9 cellular contexts compared by ENCODE assay signal in genomic region chr7:18357691-18358090, GRCh38.
DNase-seq lines count a peak whose midpoint lies in the region; ATAC-seq, FAIRE-seq and TF ChIP-seq lines count a peak whose summit lies in the region.
"Had no signal": no experiment of that assay in that cellular context is flagged by ENCODE, and none has a peak within 500 bp of the region (broad histone marks: within the 10 kb centered on the region; RNA-seq: fewer than 3 reads in every experiment).

No MANE protein-coding gene starts in this region.

- H3K4me2 ChIP-seq in DOHH2 (ENCODE audit: low read length): no peak overlapping the region
- no peak overlapping the region for H3K4me2 ChIP-seq in H9 (ENCODE audit: insufficient read depth, insufficient read length, low read length)
- H3K4me2 ChIP-seq in keratinocyte (ENCODE audit: control insufficient read depth, extremely low read depth, insufficient read depth, low read depth, low read length): no peak overlapping the region

- no peak for DNase-seq in H9
- DNase-seq in RPMI7951 (ENCODE audit: low read depth): peak; percentile 44
- no peak for DNase-seq in keratinocyte (ENCODE audit: low read depth, low spot score)
- no peak for DNase-seq in posterior vena cava (ENCODE audit: low spot score)
- no peak for DNase-seq in epidermal melanocyte (ENCODE audit: insufficient read length, low spot score)
- DNase-seq in NCI-H1417 treated with DMSO at 0.1 percent for 48 hours (lab: John Stamatoyannopoulos, UW): no peak
- no peak for DNase-seq in omental fat pad (ENCODE audit: low spot score)

- dilution Hi-C loops in keratinocyte (cut with MboI; ENCODE audit: extremely low pct_ligation_motif_present, low sequenced_read_pairs): no loop called here

- WGBS in H9 (ENCODE audit: extremely low coverage, insufficient read length, low lambda C conversion rate): no CpG with 5 or more reads among the region's 1 CpG

- H3K9me3 ChIP-seq in DOHH2 (ENCODE audit: control insufficient read depth, insufficient read depth, low read length) (no peaks in the 10 kb centered on the region), H9 (ENCODE audit: control insufficient read depth, low read depth, low read length) (no peaks in the 10 kb centered on the region), keratinocyte (ENCODE audit: control insufficient read depth, low read depth, low read length) (no peaks in the 10 kb centered on the region)

- H3K27me3 Mint-ChIP-seq in H9 (ENCODE audit: low read depth): no peaks in the 10 kb centered on the region

- H2BK20ac ChIP-seq in H9 (ENCODE audit: low read depth, low read length, poor library complexity, severe bottlenecking): no peak overlapping the region

- no peak overlapping the region for H3K4me3 Mint-ChIP-seq in H9

- H2BK15ac ChIP-seq in H9 (ENCODE audit: low read depth, low read length): no peak overlapping the region

- H3K27me3 ChIP-seq in DOHH2 (ENCODE audit: control insufficient read depth, low read length): no peaks in the 10 kb centered on the region
- no peaks in the 10 kb centered on the region for H3K27me3 ChIP-seq in H9 (ENCODE audit: insufficient read depth, low read length)
- no peaks in the 10 kb centered on the region for H3K27me3 ChIP-seq in keratinocyte (ENCODE audit: control insufficient read depth, extremely low read depth, insufficient read depth, low read length)

- no peak overlapping the region for H2AK5ac ChIP-seq in H9 (ENCODE audit: insufficient read length, low read length)

- FAIRE-seq in keratinocyte (lab: Jason Lieb, UNC): peak; percentile 69

- H3K23me2 ChIP-seq in H9 (ENCODE audit: insufficient read length, low read depth, low read length, poor library complexity, severe bottlenecking): no peaks in the 10 kb centered on the region

- no peak overlapping the region for H3T11ph ChIP-seq in H9 (ENCODE audit: low read length)

- H3K4me1 ChIP-seq in DOHH2 (ENCODE audit: control insufficient read depth, low read length): peaks cover 13% of the 10 kb centered on the region
- no peaks in the 10 kb centered on the region for H3K4me1 ChIP-seq in H9 (ENCODE audit: insufficient read depth, low read length)
- H3K4me1 ChIP-seq in keratinocyte (ENCODE audit: control insufficient read depth, extremely low read depth, insufficient read depth, low read length): peaks cover 6% of the 10 kb centered on the region

- TF ChIP-seq CTCF in DOHH2 (IDR thresholded peaks at IDR 0.05; ENCODE audit: low read depth, low read length, poor library complexity, severe bottlenecking) (peak; percentile 68), H9 (conservative IDR thresholded peaks at IDR 0.05) (peak; percentile 53), keratinocyte (optimal IDR thresholded peaks at IDR 0.05 in 1 of 3, IDR thresholded peaks at IDR 0.05 in 1 of 3, conservative IDR thresholded peaks at IDR 0.05 in 1 of 3; ENCODE audit: extremely low read depth in 1 of 3, insufficient read depth in 2 of 3, low read length in 3 of 3) (peak; percentile 13 to 41 (median 17)), omental fat pad (IDR thresholded peaks at IDR 0.05) (no peak)

- peaks cover 16 to 17% of the 10 kb centered on the region in 2 experiments for H3K4me1 Mint-ChIP-seq in H9

- no peaks in the 10 kb centered on the region for H3K36me3 ChIP-seq in DOHH2 (ENCODE audit: control insufficient read depth, low read length)
- no peaks in the 10 kb centered on the region for H3K36me3 ChIP-seq in keratinocyte (ENCODE audit: control insufficient read depth in 2 of 2, extremely low read depth in 1 of 2, insufficient read depth in 2 of 2, low read length in 2 of 2)

- H3K9me3 Mint-ChIP-seq in H9: peaks cover 0 to 2% of the 10 kb centered on the region in 2 experiments; a peak in 1 of 5 replicates

- H3K27ac Mint-ChIP-seq in H9: no peak overlapping the region; a peak in 1 of 7 replicates

- H3K9ac ChIP-seq in H9 (ENCODE audit: extremely low read depth, insufficient read length, low read length) (no peak overlapping the region), keratinocyte (ENCODE audit: control insufficient read depth, extremely low read depth, insufficient read depth, low read length) (no peak overlapping the region)

- H3K79me2 ChIP-seq in DOHH2 (ENCODE audit: control insufficient read depth, low read length) (no peaks in the 10 kb centered on the region), H9 (ENCODE audit: insufficient read depth, low read length) (no peaks in the 10 kb centered on the region), keratinocyte (ENCODE audit: control insufficient read depth, insufficient read depth, low read length) (no peaks in the 10 kb centered on the region)

- no peaks in the 10 kb centered on the region for H3K79me1 ChIP-seq in H9 (ENCODE audit: insufficient read depth, low read depth, low read length, poor library complexity, severe bottlenecking)

- H3K23ac ChIP-seq in H9 (ENCODE audit: insufficient read length, low read depth, low read length): no peak overlapping the region

- H3K36me3 Mint-ChIP-seq in H9 (ENCODE audit: insufficient read depth in 1 of 3, low read depth in 3 of 3): 0 out of 7 replicates have a peak, but pooled peaks cover 0 to 1% (median 0%) of the 10 kb centered on the region in 3 experiments

- no peak overlapping the region for H2BK5ac ChIP-seq in H9 (ENCODE audit: insufficient read length, low read length)

- no peak overlapping the region for H4K91ac ChIP-seq in H9 (ENCODE audit: insufficient read length, low read depth, low read length)

- H3K9me1 ChIP-seq in keratinocyte (ENCODE audit: control insufficient read depth, extremely low read depth, insufficient read depth, low read length): no peaks in the 10 kb centered on the region

- no peak overlapping the region for H3K14ac ChIP-seq in H9 (ENCODE audit: insufficient read depth, low read length)

- no peak overlapping the region for H3K27ac ChIP-seq in DOHH2 (ENCODE audit: low read depth, low read length)
- no peak overlapping the region for H3K27ac ChIP-seq in H9 (ENCODE audit: insufficient read length, low read depth, low read length)
- no peak overlapping the region for H3K27ac ChIP-seq in keratinocyte (ENCODE audit: control insufficient read depth, insufficient read depth, low read length)

- no peak overlapping the region for H4K5ac ChIP-seq in H9 (ENCODE audit: insufficient read length, low read depth, low read length)

- ATAC-seq in omental fat pad (ENCODE audit: low FRiP score): no peak
- ATAC-seq: sciatic nerve had no signal

- H2BK120ac ChIP-seq in H9 (ENCODE audit: low read depth, low read length, poor library complexity, severe bottlenecking): no peak overlapping the region

- no peak overlapping the region for H4K8ac ChIP-seq in H9 (replicated peaks; ENCODE audit: insufficient read length, low read depth, low read length)

- H3F3A ChIP-seq in DOHH2 (ENCODE audit: control insufficient read depth, insufficient read depth): no peaks in the 10 kb centered on the region; the same call in 1 of the 2 replicates

- H2BK12ac ChIP-seq in H9 (ENCODE audit: insufficient read length, low read depth, low read length): no peak overlapping the region

- H3K4me3 ChIP-seq in DOHH2 (ENCODE audit: low read length) (no peak overlapping the region), keratinocyte (ENCODE audit: control insufficient read depth in 2 of 3, extremely low read depth in 1 of 3, insufficient read depth in 2 of 3, low read depth in 1 of 3, low read length in 3 of 3) (no peak overlapping the region)

- H2AFZ ChIP-seq in H9 (ENCODE audit: low read length): no peak overlapping the region
- H2AFZ ChIP-seq in keratinocyte (ENCODE audit: control insufficient read depth, low read length): no peak overlapping the region

- H3K9me2 ChIP-seq in DOHH2 (replicated peaks; ENCODE audit: control insufficient read depth, low read length): no peaks in the 10 kb centered on the region

- H3K18ac ChIP-seq in H9 (ENCODE audit: insufficient read length, low read depth, low read length): no peak overlapping the region

- no peak overlapping the region for H3K56ac ChIP-seq in H9 (ENCODE audit: insufficient read length, low read depth, low read length)

- intact Hi-C loops in posterior vena cava (cut with DNase I): loop anchor here (10.0 kb wide), 3 partner anchors 217 to 673 kb away; no protein-coding TSS in a partner anchor

- H4K20me1 ChIP-seq in DOHH2 (ENCODE audit: control insufficient read depth, insufficient read depth, low read depth, low read length) (no peaks in the 10 kb centered on the region), H9 (ENCODE audit: control insufficient read depth, insufficient read depth, insufficient read length) (no peaks in the 10 kb centered on the region), keratinocyte (ENCODE audit: control insufficient read depth, extremely low read depth, insufficient read depth, low read length) (no peaks in the 10 kb centered on the region)

- H3K4ac ChIP-seq in H9 (ENCODE audit: low read depth, low read length): no peak overlapping the region

Comparison
In these comparisons a context has a peak if more than half of its experiments do, and no peak if none do; other contexts are left out.
1. CTCF ChIP-seq: peak in DOHH2 (single experiment), H9 (single experiment) and keratinocyte (3 of 3); none in omental fat pad (0 of 3).